Comparison of ENCODE assay signal across 9 cellular contexts in genomic region chr7:25887795-25888559, GRCh38.
"Had no signal": no experiment of that assay in that cellular context is flagged by ENCODE, and none has a peak within 500 bp of the region (broad histone marks: within the 10 kb centered on the region; RNA-seq: fewer than 3 reads in every experiment).

No MANE protein-coding gene starts in this region.

- H3K9me3 Mint-ChIP-seq: GM23338, H9, HFFc6, IgD-negative memory B cell had no signal

- FAIRE-seq: H1, H54, HepG2 had no signal

- DNase-seq: H9, HCEC 1CT, HFFc6, KBM-7 had no signal

- H3K4me3 ChIP-seq: GM23338 had no signal

- H3K36me3 Mint-ChIP-seq: IgD-negative memory B cell had no signal

- H3K4me2 ChIP-seq: GM23338 had no signal

- H3K27ac Mint-ChIP-seq: GM23338, H9, HFFc6, IgD-negative memory B cell had no signal

- ATAC-seq: GM23338, HepG2 had no signal
